9 cellular contexts compared by ENCODE assay signal in genomic region chr5:104412649-104413240, GRCh38.
A peak's percentile ranks its signal among the peaks of the same experiment; 100 is the strongest.
DNase-seq lines count a peak whose midpoint lies in the region; ATAC-seq, FAIRE-seq and TF ChIP-seq lines count a peak whose summit lies in the region.
"Had no signal": no experiment of that assay in that cellular context is flagged by ENCODE, and none has a peak within 500 bp of the region (broad histone marks: within the 10 kb centered on the region; RNA-seq: fewer than 3 reads in every experiment).

No MANE protein-coding gene starts in this region.

- intact Hi-C loops in esophagus squamous epithelium (cut with DNase I) = no loop called here

- no peaks in the 10 kb centered on the region for H3K4me1 ChIP-seq in esophagus squamous epithelium
- H3K4me1 ChIP-seq in small intestine (ENCODE audit: control insufficient read depth in 2 of 2, insufficient read depth in 1 of 2, low read depth in 1 of 2, low read length in 1 of 2) = no peaks in the 10 kb centered on the region
- H3K4me1 ChIP-seq: BLaER1 had no signal

- H3K27ac ChIP-seq in esophagus squamous epithelium (no peak overlapping the region), small intestine (ENCODE audit: low read depth in 1 of 2, low read length in 1 of 2) (no peak overlapping the region)
- H3K27ac ChIP-seq: BLaER1 had no signal

- FAIRE-seq in RCC 7860 (lab: Jason Lieb, UNC) = no peak
- FAIRE-seq in small intestine (lab: Jason Lieb, UNC) = no peak

- H3K36me3 ChIP-seq in esophagus squamous epithelium (no peaks in the 10 kb centered on the region), small intestine (ENCODE audit: control insufficient read depth in 2 of 2, insufficient read depth in 2 of 2, low read length in 2 of 2) (no peaks in the 10 kb centered on the region)
- H3K36me3 ChIP-seq: BLaER1 had no signal

- H3K27me3 ChIP-seq in esophagus squamous epithelium = no peaks in the 10 kb centered on the region
- H3K27me3 ChIP-seq in small intestine (ENCODE audit: control insufficient read depth in 2 of 2, insufficient read depth in 2 of 2, low read length in 2 of 2) = no peaks in the 10 kb centered on the region
- H3K27me3 ChIP-seq: BLaER1 had no signal

- TF ChIP-seq POLR2A in esophagus squamous epithelium (IDR thresholded peaks at IDR 0.05) = no peak

- no peaks in the 10 kb centered on the region for H3K9me3 ChIP-seq in esophagus squamous epithelium
- no peaks in the 10 kb centered on the region for H3K9me3 ChIP-seq in small intestine (ENCODE audit: control insufficient read depth, low read depth)
- H3K9me3 ChIP-seq: BLaER1 had no signal

- DNase-seq in NCI-H2029 treated with DMSO at 0.1 percent for 48 hours (lab: John Stamatoyannopoulos, UW) = peak; percentile 1
- no peak for DNase-seq in NCI-H2029 (lab: John Stamatoyannopoulos, UW)
- peak; percentile 14 for DNase-seq in RCC 7860 (ENCODE audit: low spot score)
- DNase-seq in foreskin fibroblast = peak; percentile 2 to 23
- DNase-seq in omental fat pad (ENCODE audit: low spot score) = no peak
- DNase-seq in esophagus squamous epithelium (lab: John Stamatoyannopoulos, UW) = no peak
- no peak for DNase-seq in small intestine

- 60 to 61% methylated on average over 1 of the region's 1 CpG for WGBS in esophagus squamous epithelium, 2 donors
- 45 to 79% (median 78%) methylated on average over 1 of the region's 1 CpG for WGBS in small intestine, 3 donors

- peak; percentile 60 for TF ChIP-seq CTCF in foreskin fibroblast (IDR thresholded peaks at IDR 0.05; ENCODE audit: low read depth, low read length)
- no peak for TF ChIP-seq CTCF in omental fat pad (IDR thresholded peaks at IDR 0.05)
- TF ChIP-seq CTCF in esophagus squamous epithelium (IDR thresholded peaks at IDR 0.05) = no peak

- H3K4me3 ChIP-seq in foreskin fibroblast (ENCODE audit: low read depth in 1 of 2, low read length in 2 of 2) (no peak overlapping the region), esophagus squamous epithelium (no peak overlapping the region), small intestine (ENCODE audit: low read depth in 1 of 2, low read length in 2 of 2) (no peak overlapping the region)
- H3K4me3 ChIP-seq: BLaER1 had no signal

- ATAC-seq in HG02938 (IDR thresholded peaks at IDR 0.05; ENCODE audit: unreplicated experiment) (peak; percentile 49), omental fat pad (ENCODE audit: low FRiP score) (no peak)

Comparison
In these comparisons a context has a peak if more than half of its experiments do, and no peak if none do; other contexts are left out.
1. DNase-seq: peak in NCI-H2029 treated with DMSO at 0.1 percent for 48 hours (single experiment), RCC 7860 (single experiment) and foreskin fibroblast (2 of 2); none in NCI-H2029 (single experiment), omental fat pad (single experiment), esophagus squamous epithelium (single experiment) and small intestine (single experiment).